Comparison of ENCODE assay signal across 27 cellular contexts in genomic region chr6:9924971-9925370, GRCh38.
"Had no signal": no experiment of that assay in that cellular context is flagged by ENCODE, and none has a peak within 500 bp of the region (broad histone marks: within the 10 kb centered on the region; RNA-seq: fewer than 3 reads in every experiment).

No MANE protein-coding gene starts in this region.

- H3K27ac ChIP-seq: brain microvascular endothelial cell, coronary artery, dorsolateral prefrontal cortex had no signal

- H3K36me3 ChIP-seq: brain microvascular endothelial cell had no signal

- H3K27me3 ChIP-seq: brain microvascular endothelial cell had no signal

- ATAC-seq: activated CD8-positive, alpha-beta T cell treated with anti-CD3 and anti-CD28 coated beads for 36 hours; activated T-cell treated with anti-CD3 and anti-CD28 coated beads, Interleukin-2, amount 50 U/mL, for 4 hours; activated T-helper 17 cell treated with anti-CD3 and anti-CD28 coated beads, Interleukin-2, amount 50 U/mL, for 72 hours; esophagus mucosa had no signal

- DNase-seq: activated CD4-positive, alpha-beta T cell treated with anti-CD3 and anti-CD28 coated beads for 1 hour; activated CD4-positive, alpha-beta T cell treated with anti-CD3 and anti-CD28 coated beads for 48 hours; activated CD4-positive, alpha-beta T cell treated with anti-CD3 and anti-CD28 coated beads, Interleukin-2, amount 50 U/mL, for 1 hour; activated CD4-positive, alpha-beta T cell treated with anti-CD3 and anti-CD28 coated beads, Interleukin-2, amount 50 U/mL, for 48 hours; activated CD8-positive, alpha-beta memory T cell treated with anti-CD3 and anti-CD28 coated beads for 24 hours; activated CD8-positive, alpha-beta T cell treated with anti-CD3 and anti-CD28 coated beads for 36 hours; activated effector memory CD4-positive, alpha-beta T cell treated with Interleukin-2 at 50 U/mL for 16 hours; activated gamma-delta T cell treated with Interleukin-2 at 50 U/mL for 16 hours; activated naive CD4-positive, alpha-beta T cell treated with anti-CD3 and anti-CD28 coated beads, Interleukin-2, amount 50 U/mL, for 16 hours; activated naive CD4-positive, alpha-beta T cell treated with Interleukin-2 at 50 U/mL for 16 hours; activated T-cell treated with anti-CD3 and anti-CD28 coated beads, Interleukin-2, amount 50 U/mL, for 4 hours; amniotic stem cell; anterior cingulate cortex; brain microvascular endothelial cell; dorsolateral prefrontal cortex; effector memory CD4-positive, alpha-beta T cell; endodermal cell; foreskin fibroblast; head of caudate nucleus; hippocampal formation; T-helper 9 cell had no signal

- FAIRE-seq: astrocyte, bronchial epithelial cell, frontal cortex had no signal

- H3K4me3 ChIP-seq: coronary artery, dorsolateral prefrontal cortex had no signal
